In the genomic region with DNA sequence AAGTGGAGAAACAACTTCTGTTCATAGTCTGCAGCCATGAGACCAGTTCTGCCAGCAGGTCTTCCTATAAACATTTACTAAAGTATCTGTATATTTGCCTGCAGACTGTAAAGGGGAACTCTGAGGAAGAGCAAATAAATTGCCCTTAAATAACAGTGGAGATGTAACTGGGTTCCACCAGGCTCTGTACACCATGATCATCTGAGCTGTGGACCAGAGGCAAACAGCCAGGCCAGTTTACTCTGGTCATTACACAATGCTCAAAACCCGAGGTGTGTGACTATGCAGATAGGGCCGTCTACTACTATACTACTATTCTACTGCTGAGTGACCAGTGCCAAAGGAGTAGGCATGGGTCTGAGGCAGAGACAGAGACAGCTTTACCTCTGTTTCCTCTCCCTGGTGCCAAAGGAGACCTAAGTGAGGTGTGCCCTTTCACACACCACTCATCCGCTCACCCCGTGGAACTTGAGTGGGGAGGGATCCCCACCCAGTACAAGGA, we compare ENCODE assay signal across 1 cellular context.
TF ChIP-seq lines count a peak whose summit lies in the region.

No MANE protein-coding gene starts in this region.

TF ChIP-seq in HepG2, 621 proteins besides CTCF, POLR2A, EP300 and RAD21 (continued from another document and continues in another):
- TF ChIP-seq, protein P1, sequence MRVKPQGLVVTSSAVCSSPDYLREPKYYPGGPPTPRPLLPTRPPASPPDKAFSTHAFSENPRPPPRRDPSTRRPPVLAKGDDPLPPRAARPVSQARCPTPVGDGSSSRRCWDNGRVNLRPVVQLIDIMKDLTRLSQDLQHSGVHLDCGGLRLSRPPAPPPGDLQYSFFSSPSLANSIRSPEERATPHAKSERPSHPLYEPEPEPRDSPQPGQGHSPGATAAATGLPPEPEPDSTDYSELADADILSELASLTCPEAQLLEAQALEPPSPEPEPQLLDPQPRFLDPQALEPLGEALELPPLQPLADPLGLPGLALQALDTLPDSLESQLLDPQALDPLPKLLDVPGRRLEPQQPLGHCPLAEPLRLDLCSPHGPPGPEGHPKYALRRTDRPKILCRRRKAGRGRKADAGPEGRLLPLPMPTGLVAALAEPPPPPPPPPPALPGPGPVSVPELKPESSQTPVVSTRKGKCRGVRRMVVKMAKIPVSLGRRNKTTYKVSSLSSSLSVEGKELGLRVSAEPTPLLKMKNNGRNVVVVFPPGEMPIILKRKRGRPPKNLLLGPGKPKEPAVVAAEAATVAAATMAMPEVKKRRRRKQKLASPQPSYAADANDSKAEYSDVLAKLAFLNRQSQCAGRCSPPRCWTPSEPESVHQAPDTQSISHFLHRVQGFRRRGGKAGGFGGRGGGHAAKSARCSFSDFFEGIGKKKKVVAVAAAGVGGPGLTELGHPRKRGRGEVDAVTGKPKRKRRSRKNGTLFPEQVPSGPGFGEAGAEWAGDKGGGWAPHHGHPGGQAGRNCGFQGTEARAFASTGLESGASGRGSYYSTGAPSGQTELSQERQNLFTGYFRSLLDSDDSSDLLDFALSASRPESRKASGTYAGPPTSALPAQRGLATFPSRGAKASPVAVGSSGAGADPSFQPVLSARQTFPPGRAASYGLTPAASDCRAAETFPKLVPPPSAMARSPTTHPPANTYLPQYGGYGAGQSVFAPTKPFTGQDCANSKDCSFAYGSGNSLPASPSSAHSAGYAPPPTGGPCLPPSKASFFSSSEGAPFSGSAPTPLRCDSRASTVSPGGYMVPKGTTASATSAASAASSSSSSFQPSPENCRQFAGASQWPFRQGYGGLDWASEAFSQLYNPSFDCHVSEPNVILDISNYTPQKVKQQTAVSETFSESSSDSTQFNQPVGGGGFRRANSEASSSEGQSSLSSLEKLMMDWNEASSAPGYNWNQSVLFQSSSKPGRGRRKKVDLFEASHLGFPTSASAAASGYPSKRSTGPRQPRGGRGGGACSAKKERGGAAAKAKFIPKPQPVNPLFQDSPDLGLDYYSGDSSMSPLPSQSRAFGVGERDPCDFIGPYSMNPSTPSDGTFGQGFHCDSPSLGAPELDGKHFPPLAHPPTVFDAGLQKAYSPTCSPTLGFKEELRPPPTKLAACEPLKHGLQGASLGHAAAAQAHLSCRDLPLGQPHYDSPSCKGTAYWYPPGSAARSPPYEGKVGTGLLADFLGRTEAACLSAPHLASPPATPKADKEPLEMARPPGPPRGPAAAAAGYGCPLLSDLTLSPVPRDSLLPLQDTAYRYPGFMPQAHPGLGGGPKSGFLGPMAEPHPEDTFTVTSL (CRISPR knock-in tag; IDR thresholded peaks at IDR 0.05; ENCODE audit: borderline replicate concordance): peak; percentile 78; the same call in 1 of the 2 replicates
- TF ChIP-seq PCBP2 (optimal IDR thresholded peaks at IDR 0.05; ENCODE audit: low read depth, low read length, poor library complexity, severe bottlenecking) (no peak), DPF2 (CRISPR knock-in tag; IDR thresholded peaks at IDR 0.05; ENCODE audit: borderline replicate concordance, low read depth) (peak; percentile 61; the same call in 1 of the 2 replicates), ATM (IDR thresholded peaks at IDR 0.05; ENCODE audit: borderline replicate concordance) (peak; percentile 43; the same call in 1 of the 2 replicates), SPEN (CRISPR knock-in tag; IDR thresholded peaks at IDR 0.05; ENCODE audit: low read depth) (0 out of 2 replicates have a peak, but pooled peaks have one; percentile 25), KDM6A (CRISPR knock-in tag; IDR thresholded peaks at IDR 0.05; ENCODE audit: low read depth) (peak; percentile 15; the same call in 1 of the 2 replicates), GTF3A (CRISPR knock-in tag; conservative IDR thresholded peaks at IDR 0.05) (no peak), HNF4A (CRISPR knock-in tag; IDR thresholded peaks at IDR 0.05) (peak; percentile 74), U2AF2 (IDR thresholded peaks at IDR 0.05; ENCODE audit: low read depth, low read length) (no peak), HMG20A (CRISPR knock-in tag; IDR thresholded peaks at IDR 0.05; ENCODE audit: borderline replicate concordance) (peak; percentile 40; the same call in 1 of the 2 replicates), KAT8 (CRISPR knock-in tag; IDR thresholded peaks at IDR 0.05) (peak; percentile 41; the same call in 1 of the 2 replicates), ZNF10 (CRISPR knock-in tag; IDR thresholded peaks at IDR 0.05; ENCODE audit: borderline replicate concordance, low read depth) (no peak), ZFAT (CRISPR knock-in tag; conservative IDR thresholded peaks at IDR 0.05) (no peak), MED1 (CRISPR knock-in tag; IDR thresholded peaks at IDR 0.05) (peak; percentile 47; the same call in 1 of the 2 replicates), POGZ (CRISPR knock-in tag; IDR thresholded peaks at IDR 0.05) (peak; percentile 52; the same call in 1 of the 2 replicates), SAP130 (CRISPR knock-in tag; IDR thresholded peaks at IDR 0.05; ENCODE audit: low read depth) (peak; percentile 67), MATR3 (CRISPR knock-in tag; IDR thresholded peaks at IDR 0.05) (no peak), RXRB (CRISPR knock-in tag; IDR thresholded peaks at IDR 0.05; ENCODE audit: borderline replicate concordance) (peak; percentile 48), SMC3 (IDR thresholded peaks at IDR 0.05; ENCODE audit: low read length) (peak; percentile 19)
- TF ChIP-seq, protein P2, sequence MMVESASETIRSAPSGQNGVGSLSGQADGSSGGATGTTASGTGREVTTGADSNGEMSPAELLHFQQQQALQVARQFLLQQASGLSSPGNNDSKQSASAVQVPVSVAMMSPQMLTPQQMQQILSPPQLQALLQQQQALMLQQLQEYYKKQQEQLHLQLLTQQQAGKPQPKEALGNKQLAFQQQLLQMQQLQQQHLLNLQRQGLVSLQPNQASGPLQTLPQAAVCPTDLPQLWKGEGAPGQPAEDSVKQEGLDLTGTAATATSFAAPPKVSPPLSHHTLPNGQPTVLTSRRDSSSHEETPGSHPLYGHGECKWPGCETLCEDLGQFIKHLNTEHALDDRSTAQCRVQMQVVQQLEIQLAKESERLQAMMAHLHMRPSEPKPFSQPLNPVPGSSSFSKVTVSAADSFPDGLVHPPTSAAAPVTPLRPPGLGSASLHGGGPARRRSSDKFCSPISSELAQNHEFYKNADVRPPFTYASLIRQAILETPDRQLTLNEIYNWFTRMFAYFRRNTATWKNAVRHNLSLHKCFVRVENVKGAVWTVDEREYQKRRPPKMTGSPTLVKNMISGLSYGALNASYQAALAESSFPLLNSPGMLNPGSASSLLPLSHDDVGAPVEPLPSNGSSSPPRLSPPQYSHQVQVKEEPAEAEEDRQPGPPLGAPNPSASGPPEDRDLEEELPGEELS (CRISPR knock-in tag; IDR thresholded peaks at IDR 0.05): peak; percentile 71
- TF ChIP-seq, protein P3, sequence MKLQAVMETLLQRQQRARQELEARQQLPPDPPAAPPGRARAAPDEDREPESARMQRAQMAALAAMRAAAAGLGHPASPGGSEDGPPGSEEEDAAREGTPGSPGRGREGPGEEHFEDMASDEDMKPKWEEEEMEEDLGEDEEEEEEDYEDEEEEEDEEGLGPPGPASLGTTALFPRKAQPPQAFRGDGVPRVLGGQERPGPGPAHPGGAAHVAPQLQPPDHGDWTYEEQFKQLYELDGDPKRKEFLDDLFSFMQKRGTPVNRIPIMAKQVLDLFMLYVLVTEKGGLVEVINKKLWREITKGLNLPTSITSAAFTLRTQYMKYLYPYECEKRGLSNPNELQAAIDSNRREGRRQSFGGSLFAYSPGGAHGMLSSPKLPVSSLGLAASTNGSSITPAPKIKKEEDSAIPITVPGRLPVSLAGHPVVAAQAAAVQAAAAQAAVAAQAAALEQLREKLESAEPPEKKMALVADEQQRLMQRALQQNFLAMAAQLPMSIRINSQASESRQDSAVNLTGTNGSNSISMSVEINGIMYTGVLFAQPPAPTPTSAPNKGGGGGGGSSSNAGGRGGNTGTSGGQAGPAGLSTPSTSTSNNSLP (IDR thresholded peaks at IDR 0.05; ENCODE audit: low read depth, low read length): peak; percentile 24; the same call in 1 of the 2 replicates
- TF ChIP-seq, protein P4, sequence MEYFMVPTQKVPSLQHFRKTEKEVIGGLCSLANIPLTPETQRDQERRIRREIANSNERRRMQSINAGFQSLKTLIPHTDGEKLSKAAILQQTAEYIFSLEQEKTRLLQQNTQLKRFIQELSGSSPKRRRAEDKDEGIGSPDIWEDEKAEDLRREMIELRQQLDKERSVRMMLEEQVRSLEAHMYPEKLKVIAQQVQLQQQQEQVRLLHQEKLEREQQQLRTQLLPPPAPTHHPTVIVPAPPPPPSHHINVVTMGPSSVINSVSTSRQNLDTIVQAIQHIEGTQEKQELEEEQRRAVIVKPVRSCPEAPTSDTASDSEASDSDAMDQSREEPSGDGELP (IDR thresholded peaks at IDR 0.05; ENCODE audit: borderline replicate concordance, low read depth): peak; percentile 50; the same call in 1 of the 2 replicates
- TF ChIP-seq, protein P5, sequence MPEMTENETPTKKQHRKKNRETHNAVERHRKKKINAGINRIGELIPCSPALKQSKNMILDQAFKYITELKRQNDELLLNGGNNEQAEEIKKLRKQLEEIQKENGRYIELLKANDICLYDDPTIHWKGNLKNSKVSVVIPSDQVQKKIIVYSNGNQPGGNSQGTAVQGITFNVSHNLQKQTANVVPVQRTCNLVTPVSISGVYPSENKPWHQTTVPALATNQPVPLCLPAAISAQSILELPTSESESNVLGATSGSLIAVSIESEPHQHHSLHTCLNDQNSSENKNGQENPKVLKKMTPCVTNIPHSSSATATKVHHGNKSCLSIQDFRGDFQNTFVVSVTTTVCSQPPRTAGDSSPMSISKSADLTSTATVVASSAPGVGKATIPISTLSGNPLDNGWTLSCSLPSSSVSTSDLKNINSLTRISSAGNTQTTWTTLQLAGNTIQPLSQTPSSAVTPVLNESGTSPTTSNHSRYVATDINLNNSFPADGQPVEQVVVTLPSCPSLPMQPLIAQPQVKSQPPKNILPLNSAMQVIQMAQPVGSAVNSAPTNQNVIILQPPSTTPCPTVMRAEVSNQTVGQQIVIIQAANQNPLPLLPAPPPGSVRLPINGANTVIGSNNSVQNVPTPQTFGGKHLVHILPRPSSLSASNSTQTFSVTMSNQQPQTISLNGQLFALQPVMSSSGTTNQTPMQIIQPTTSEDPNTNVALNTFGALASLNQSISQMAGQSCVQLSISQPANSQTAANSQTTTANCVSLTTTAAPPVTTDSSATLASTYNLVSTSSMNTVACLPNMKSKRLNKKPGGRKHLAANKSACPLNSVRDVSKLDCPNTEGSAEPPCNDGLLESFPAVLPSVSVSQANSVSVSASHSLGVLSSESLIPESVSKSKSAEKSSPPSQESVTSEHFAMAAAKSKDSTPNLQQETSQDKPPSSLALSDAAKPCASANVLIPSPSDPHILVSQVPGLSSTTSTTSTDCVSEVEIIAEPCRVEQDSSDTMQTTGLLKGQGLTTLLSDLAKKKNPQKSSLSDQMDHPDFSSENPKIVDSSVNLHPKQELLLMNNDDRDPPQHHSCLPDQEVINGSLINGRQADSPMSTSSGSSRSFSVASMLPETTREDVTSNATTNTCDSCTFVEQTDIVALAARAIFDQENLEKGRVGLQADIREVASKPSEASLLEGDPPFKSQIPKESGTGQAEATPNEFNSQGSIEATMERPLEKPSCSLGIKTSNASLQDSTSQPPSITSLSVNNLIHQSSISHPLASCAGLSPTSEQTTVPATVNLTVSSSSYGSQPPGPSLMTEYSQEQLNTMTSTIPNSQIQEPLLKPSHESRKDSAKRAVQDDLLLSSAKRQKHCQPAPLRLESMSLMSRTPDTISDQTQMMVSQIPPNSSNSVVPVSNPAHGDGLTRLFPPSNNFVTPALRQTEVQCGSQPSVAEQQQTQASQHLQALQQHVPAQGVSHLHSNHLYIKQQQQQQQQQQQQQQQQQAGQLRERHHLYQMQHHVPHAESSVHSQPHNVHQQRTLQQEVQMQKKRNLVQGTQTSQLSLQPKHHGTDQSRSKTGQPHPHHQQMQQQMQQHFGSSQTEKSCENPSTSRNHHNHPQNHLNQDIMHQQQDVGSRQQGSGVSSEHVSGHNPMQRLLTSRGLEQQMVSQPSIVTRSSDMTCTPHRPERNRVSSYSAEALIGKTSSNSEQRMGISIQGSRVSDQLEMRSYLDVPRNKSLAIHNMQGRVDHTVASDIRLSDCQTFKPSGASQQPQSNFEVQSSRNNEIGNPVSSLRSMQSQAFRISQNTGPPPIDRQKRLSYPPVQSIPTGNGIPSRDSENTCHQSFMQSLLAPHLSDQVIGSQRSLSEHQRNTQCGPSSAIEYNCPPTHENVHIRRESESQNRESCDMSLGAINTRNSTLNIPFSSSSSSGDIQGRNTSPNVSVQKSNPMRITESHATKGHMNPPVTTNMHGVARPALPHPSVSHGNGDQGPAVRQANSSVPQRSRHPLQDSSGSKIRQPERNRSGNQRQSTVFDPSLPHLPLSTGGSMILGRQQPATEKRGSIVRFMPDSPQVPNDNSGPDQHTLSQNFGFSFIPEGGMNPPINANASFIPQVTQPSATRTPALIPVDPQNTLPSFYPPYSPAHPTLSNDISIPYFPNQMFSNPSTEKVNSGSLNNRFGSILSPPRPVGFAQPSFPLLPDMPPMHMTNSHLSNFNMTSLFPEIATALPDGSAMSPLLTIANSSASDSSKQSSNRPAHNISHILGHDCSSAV (CRISPR knock-in tag; IDR thresholded peaks at IDR 0.05; ENCODE audit: borderline replicate concordance): no peak
- TF ChIP-seq, protein P6, sequence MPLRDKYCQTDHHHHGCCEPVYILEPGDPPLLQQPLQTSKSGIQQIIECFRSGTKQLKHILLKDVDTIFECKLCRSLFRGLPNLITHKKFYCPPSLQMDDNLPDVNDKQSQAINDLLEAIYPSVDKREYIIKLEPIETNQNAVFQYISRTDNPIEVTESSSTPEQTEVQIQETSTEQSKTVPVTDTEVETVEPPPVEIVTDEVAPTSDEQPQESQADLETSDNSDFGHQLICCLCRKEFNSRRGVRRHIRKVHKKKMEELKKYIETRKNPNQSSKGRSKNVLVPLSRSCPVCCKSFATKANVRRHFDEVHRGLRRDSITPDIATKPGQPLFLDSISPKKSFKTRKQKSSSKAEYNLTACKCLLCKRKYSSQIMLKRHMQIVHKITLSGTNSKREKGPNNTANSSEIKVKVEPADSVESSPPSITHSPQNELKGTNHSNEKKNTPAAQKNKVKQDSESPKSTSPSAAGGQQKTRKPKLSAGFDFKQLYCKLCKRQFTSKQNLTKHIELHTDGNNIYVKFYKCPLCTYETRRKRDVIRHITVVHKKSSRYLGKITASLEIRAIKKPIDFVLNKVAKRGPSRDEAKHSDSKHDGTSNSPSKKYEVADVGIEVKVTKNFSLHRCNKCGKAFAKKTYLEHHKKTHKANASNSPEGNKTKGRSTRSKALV (CRISPR knock-in tag; IDR thresholded peaks at IDR 0.05): 0 out of 2 replicates have a peak, but pooled peaks have one; percentile 28
- TF ChIP-seq, protein P7, sequence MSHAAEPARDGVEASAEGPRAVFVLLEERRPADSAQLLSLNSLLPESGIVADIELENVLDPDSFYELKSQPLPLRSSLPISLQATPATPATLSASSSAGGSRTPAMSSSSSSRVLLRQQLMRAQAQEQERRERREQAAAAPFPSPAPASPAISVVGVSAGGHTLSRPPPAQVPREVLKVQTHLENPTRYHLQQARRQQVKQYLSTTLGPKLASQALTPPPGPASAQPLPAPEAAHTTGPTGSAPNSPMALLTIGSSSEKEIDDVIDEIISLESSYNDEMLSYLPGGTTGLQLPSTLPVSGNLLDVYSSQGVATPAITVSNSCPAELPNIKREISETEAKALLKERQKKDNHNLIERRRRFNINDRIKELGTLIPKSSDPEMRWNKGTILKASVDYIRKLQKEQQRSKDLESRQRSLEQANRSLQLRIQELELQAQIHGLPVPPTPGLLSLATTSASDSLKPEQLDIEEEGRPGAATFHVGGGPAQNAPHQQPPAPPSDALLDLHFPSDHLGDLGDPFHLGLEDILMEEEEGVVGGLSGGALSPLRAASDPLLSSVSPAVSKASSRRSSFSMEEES (CRISPR knock-in tag; IDR thresholded peaks at IDR 0.05): peak; percentile 79
